Comparison of ENCODE assay signal across 1 cellular context in the genomic region with DNA sequence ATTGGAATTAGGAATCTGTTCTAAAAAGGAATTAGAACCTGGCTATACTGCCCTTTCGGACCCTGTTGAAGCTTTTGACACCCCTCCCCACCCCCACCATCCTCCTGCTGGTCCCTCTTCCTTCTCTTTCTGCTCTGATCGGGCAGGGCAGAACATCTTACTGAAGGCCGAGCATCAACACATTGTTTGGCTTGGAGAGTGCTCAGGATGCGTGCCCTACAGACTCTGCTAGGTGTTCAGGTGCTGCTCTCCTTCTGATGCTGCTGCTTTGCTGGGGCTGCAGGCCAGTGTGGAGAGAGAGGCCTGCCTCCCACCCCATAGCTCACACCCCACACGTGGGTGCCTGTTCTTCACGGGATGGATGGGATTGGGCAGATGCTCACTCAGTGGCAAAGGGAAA.
TF ChIP-seq lines count a peak whose summit lies in the region.

No MANE protein-coding gene starts in this region.

TF ChIP-seq in H1, 55 proteins besides CTCF, POLR2A, EP300 and RAD21 (continued from another document):
- TF ChIP-seq, protein P1, sequence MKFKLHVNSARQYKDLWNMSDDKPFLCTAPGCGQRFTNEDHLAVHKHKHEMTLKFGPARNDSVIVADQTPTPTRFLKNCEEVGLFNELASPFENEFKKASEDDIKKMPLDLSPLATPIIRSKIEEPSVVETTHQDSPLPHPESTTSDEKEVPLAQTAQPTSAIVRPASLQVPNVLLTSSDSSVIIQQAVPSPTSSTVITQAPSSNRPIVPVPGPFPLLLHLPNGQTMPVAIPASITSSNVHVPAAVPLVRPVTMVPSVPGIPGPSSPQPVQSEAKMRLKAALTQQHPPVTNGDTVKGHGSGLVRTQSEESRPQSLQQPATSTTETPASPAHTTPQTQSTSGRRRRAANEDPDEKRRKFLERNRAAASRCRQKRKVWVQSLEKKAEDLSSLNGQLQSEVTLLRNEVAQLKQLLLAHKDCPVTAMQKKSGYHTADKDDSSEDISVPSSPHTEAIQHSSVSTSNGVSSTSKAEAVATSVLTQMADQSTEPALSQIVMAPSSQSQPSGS (IDR thresholded peaks at IDR 0.05; ENCODE audit: low read length) = no peak
- no peak for TF ChIP-seq TCF12 (IDR thresholded peaks at IDR 0.05; ENCODE audit: low read depth, low read length)
TF ChIP-seq in H1: peak in this region for 0.
